In the genomic region with DNA sequence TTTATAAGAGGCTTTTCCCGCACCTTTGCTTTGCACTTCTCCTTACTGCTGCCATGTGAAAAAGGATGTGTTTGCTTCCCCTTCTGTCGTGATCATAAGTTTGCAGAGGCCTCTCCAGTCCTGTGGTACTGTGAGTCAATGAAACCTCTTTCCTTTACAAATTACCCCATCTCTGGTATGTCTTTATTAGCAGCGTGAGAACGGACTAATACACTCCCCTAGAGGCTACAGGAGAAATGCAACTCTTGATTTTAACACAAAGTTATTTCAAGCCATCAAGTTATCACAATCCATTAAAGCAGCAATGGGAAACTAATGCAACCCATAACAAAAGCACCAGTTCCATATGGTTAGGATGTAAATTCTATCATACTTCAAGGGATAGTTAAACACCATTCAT, we compare ENCODE assay signal across 1 cellular context.
TF ChIP-seq lines count a peak whose summit lies in the region.

No MANE protein-coding gene starts in this region.

TF ChIP-seq in SK-N-SH, 30 proteins besides CTCF, POLR2A, EP300 and RAD21 (continued from another document):
- TF ChIP-seq, protein P1, sequence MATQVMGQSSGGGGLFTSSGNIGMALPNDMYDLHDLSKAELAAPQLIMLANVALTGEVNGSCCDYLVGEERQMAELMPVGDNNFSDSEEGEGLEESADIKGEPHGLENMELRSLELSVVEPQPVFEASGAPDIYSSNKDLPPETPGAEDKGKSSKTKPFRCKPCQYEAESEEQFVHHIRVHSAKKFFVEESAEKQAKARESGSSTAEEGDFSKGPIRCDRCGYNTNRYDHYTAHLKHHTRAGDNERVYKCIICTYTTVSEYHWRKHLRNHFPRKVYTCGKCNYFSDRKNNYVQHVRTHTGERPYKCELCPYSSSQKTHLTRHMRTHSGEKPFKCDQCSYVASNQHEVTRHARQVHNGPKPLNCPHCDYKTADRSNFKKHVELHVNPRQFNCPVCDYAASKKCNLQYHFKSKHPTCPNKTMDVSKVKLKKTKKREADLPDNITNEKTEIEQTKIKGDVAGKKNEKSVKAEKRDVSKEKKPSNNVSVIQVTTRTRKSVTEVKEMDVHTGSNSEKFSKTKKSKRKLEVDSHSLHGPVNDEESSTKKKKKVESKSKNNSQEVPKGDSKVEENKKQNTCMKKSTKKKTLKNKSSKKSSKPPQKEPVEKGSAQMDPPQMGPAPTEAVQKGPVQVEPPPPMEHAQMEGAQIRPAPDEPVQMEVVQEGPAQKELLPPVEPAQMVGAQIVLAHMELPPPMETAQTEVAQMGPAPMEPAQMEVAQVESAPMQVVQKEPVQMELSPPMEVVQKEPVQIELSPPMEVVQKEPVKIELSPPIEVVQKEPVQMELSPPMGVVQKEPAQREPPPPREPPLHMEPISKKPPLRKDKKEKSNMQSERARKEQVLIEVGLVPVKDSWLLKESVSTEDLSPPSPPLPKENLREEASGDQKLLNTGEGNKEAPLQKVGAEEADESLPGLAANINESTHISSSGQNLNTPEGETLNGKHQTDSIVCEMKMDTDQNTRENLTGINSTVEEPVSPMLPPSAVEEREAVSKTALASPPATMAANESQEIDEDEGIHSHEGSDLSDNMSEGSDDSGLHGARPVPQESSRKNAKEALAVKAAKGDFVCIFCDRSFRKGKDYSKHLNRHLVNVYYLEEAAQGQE (IDR thresholded peaks at IDR 0.05; ENCODE audit: low read depth, low read length) = no peak
- TF ChIP-seq TAF1 (IDR thresholded peaks at IDR 0.05; ENCODE audit: borderline replicate concordance, low read depth, low read length) (no peak), NRF1 (IDR thresholded peaks at IDR 0.05; ENCODE audit: low read depth, low read length) (no peak)
